Comparison of ENCODE assay signal across 8 cellular contexts in the genomic region with DNA sequence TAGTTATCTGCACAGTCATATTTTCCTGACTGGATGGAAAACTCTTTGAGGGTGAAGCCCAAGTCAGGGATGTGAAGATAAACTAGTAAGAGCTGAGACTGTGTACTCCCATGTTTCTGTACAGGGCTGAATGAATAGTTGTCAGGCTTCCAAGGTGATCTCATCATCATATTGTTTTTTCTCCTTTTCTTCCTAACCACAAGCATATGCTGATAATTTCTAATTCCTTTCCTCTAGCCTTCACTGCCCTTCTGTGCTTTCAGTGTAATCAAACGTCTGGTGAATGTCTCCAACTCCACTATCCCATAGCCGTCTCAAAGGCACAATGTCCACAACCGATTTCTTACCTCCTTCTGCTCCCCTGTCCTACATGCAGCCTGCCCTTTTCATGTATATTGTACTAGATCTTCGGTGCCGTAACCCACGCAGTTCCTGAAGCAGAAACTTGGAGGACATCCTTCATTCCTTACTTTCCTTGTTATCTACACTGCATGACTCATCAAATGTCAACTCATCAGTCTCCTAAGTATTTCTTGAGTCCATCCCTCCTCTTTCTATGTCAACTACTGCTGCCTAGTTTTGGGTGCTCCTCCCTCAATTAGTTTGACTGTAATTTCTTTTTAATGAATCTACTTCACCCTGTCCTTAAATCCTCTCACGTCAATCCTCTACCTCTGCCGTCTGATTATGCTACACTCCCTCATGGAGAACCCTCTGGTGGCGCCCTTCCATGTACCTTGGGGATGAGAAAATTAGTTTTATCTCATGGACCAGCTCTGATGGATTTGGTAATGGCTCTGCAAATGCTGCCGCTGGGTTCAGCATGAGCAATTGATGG. TPM values are rescaled to one million over a fixed set of nuclear protein-coding genes. Genes with fewer than 3 reads are reported as not detected.
DNase-seq lines count a peak whose midpoint lies in the region; ATAC-seq and TF ChIP-seq lines count a peak whose summit lies in the region.

No MANE protein-coding gene starts in this region.

- no peak for TF ChIP-seq POLR2A in esophagus muscularis mucosa (IDR thresholded peaks at IDR 0.05; ENCODE audit: low read depth)

- no peak for TF ChIP-seq EP300 in esophagus muscularis mucosa (IDR thresholded peaks at IDR 0.05)

- 68% methylated on average over 10 of the region's 10 CpGs for WGBS in esophagus muscularis mucosa

- DNase-seq in DMS 273 treated with DMSO at 0.1 percent for 48 hours (lab: John Stamatoyannopoulos, UW) (peak; percentile 62), esophagus muscularis mucosa (ENCODE audit: extremely low spot score) (no peak), pons (ENCODE audit: low spot score) (peak; percentile 82), D341Med (ENCODE audit: low spot score) (no peak)

- no peak for TF ChIP-seq CTCF in esophagus muscularis mucosa (IDR thresholded peaks at IDR 0.05)

- intact Hi-C loops in esophagus muscularis mucosa (cut with DNase I), result no loop called here

- H3K4me3 ChIP-seq in esophagus muscularis mucosa, result peak overlapping the region in 1 of 4 donors; percentile 17

- H3K4me1 ChIP-seq in esophagus muscularis mucosa, result peaks cover 33 to 55% (median 45%) of the 10 kb centered on the region in 4 donors

- H3K36me3 ChIP-seq in esophagus muscularis mucosa, result peaks cover 0 to 7% (median 2%) of the 10 kb centered on the region in 4 donors

- H3K27me3 ChIP-seq in esophagus muscularis mucosa, result no peaks in the 10 kb centered on the region

- H3K9me3 ChIP-seq in esophagus muscularis mucosa, result no peaks in the 10 kb centered on the region

- ATAC-seq in GM21737 (IDR thresholded peaks at IDR 0.05; ENCODE audit: unreplicated experiment) (no peak), HG02938 (IDR thresholded peaks at IDR 0.05; ENCODE audit: unreplicated experiment) (no peak), GM21825 (IDR thresholded peaks at IDR 0.05; ENCODE audit: unreplicated experiment) (no peak)

- H3K27ac ChIP-seq in esophagus muscularis mucosa (replicated peaks in 1 of 4), result peak overlapping the region; percentile 9 to 61 (median 46)

TF ChIP-seq in PFSK-1, 5 proteins besides CTCF, POLR2A, EP300 and RAD21:
- TF ChIP-seq, protein P1, sequence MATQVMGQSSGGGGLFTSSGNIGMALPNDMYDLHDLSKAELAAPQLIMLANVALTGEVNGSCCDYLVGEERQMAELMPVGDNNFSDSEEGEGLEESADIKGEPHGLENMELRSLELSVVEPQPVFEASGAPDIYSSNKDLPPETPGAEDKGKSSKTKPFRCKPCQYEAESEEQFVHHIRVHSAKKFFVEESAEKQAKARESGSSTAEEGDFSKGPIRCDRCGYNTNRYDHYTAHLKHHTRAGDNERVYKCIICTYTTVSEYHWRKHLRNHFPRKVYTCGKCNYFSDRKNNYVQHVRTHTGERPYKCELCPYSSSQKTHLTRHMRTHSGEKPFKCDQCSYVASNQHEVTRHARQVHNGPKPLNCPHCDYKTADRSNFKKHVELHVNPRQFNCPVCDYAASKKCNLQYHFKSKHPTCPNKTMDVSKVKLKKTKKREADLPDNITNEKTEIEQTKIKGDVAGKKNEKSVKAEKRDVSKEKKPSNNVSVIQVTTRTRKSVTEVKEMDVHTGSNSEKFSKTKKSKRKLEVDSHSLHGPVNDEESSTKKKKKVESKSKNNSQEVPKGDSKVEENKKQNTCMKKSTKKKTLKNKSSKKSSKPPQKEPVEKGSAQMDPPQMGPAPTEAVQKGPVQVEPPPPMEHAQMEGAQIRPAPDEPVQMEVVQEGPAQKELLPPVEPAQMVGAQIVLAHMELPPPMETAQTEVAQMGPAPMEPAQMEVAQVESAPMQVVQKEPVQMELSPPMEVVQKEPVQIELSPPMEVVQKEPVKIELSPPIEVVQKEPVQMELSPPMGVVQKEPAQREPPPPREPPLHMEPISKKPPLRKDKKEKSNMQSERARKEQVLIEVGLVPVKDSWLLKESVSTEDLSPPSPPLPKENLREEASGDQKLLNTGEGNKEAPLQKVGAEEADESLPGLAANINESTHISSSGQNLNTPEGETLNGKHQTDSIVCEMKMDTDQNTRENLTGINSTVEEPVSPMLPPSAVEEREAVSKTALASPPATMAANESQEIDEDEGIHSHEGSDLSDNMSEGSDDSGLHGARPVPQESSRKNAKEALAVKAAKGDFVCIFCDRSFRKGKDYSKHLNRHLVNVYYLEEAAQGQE (IDR thresholded peaks at IDR 0.05; ENCODE audit: insufficient read depth in 1 of 2, low read depth in 2 of 2, low read length in 2 of 2), result no peak
- TF ChIP-seq TAF1 (IDR thresholded peaks at IDR 0.05; ENCODE audit: borderline replicate concordance, insufficient read depth, low read length), result peak; percentile 57; the same call in 1 of the 2 replicates
- TF ChIP-seq POLR2AphosphoS5 (IDR thresholded peaks at IDR 0.05; ENCODE audit: low read depth, low read length), result 0 out of 2 replicates have a peak, but pooled peaks have one; percentile 48
- no peak for TF ChIP-seq FOXP2 (optimal IDR thresholded peaks at IDR 0.05; ENCODE audit: borderline replicate concordance, extremely low read depth, extremely low read length, insufficient read depth)
- no peak for TF ChIP-seq SIN3A (IDR thresholded peaks at IDR 0.05; ENCODE audit: borderline replicate concordance, insufficient read depth, low read length)

RNA-seq across cellular contexts. Expression of a gene that starts 21.9 kb away (rescaled TPM):
- 20.1 TPM for polyA plus RNA-seq in PFSK-1 (2012; ENCODE audit: insufficient read length, low read depth)
- total RNA-seq in esophagus muscularis mucosa, result 10 to 100 TPM; 15.4 to 29.0 (median 19.9) TPM

Comparison
In these comparisons a context has a peak if more than half of its experiments do, and no peak if none do; other contexts are left out.
1. DNase-seq: peak in DMS 273 treated with DMSO at 0.1 percent for 48 hours (single experiment) and pons (single experiment); none in esophagus muscularis mucosa (single experiment) and D341Med (single experiment).